ENCODE assay signal across 1 cellular context in genomic region chr9:4679268-4680177, GRCh38.
TF ChIP-seq lines count a peak whose summit lies in the region.

CDC37L1 (plus strand) TSS chr9:4679569; CDS start chr9:4679768, 199 bp downstream.

TF ChIP-seq in HepG2, 621 proteins besides CTCF, POLR2A, EP300 and RAD21 (continued from another document):
- TF ChIP-seq SUZ12 (IDR thresholded peaks at IDR 0.05; ENCODE audit: low read depth, low read length): no peak
